ENCODE assay signal across 9 cellular contexts in genomic region chr7:102044984-102045673, GRCh38.
DNase-seq lines count a peak whose midpoint lies in the region; ATAC-seq and TF ChIP-seq lines count a peak whose summit lies in the region.
"Had no signal": no experiment of that assay in that cellular context is flagged by ENCODE, and none has a peak within 500 bp of the region (broad histone marks: within the 10 kb centered on the region; RNA-seq: fewer than 3 reads in every experiment).

No MANE protein-coding gene starts in this region.

- H3K4me3 Mint-ChIP-seq in glutamatergic neuron (ENCODE audit: unreplicated experiment), result no peak overlapping the region
- no peak overlapping the region for H3K4me3 Mint-ChIP-seq in activated CD4-positive, alpha-beta T cell treated with anti-CD3 and anti-CD28 coated beads for 36 hours
- H3K4me3 Mint-ChIP-seq: activated naive CD4-positive, alpha-beta T cell treated with anti-CD3 and anti-CD28 coated beads, Interleukin-2, amount 50 U/mL, for 24 hours had no signal

- no peak for ATAC-seq in HG03460 (IDR thresholded peaks at IDR 0.05; ENCODE audit: unreplicated experiment)
- ATAC-seq in activated CD4-positive, alpha-beta T cell treated with anti-CD3 and anti-CD28 coated beads for 36 hours, result no peak

- no peaks in the 10 kb centered on the region for H3K36me3 Mint-ChIP-seq in glutamatergic neuron (ENCODE audit: unreplicated experiment)
- no peaks in the 10 kb centered on the region for H3K36me3 Mint-ChIP-seq in activated CD4-positive, alpha-beta T cell treated with anti-CD3 and anti-CD28 coated beads for 36 hours (ENCODE audit: low read depth)

- intact Hi-C loops in activated CD4-positive, alpha-beta T cell treated with anti-CD3 and anti-CD28 coated beads for 36 hours (cut with DNase I, micrococcal nuclease), result no loop called here

- peaks cover 4% of the 10 kb centered on the region for H3K27me3 Mint-ChIP-seq in glutamatergic neuron (ENCODE audit: unreplicated experiment)
- no peaks in the 10 kb centered on the region for H3K27me3 Mint-ChIP-seq in activated CD4-positive, alpha-beta T cell treated with anti-CD3 and anti-CD28 coated beads for 36 hours
- H3K27me3 Mint-ChIP-seq: activated naive CD4-positive, alpha-beta T cell treated with anti-CD3 and anti-CD28 coated beads, Interleukin-2, amount 50 U/mL, for 24 hours had no signal

- CTCF ChIA-PET in activated CD4-positive, alpha-beta T cell treated with anti-CD3 and anti-CD28 coated beads for 36 hours (lab: Charles Lee), result no interaction called here

- peaks cover 12% of the 10 kb centered on the region for H3K4me1 Mint-ChIP-seq in glutamatergic neuron (ENCODE audit: low read depth, unreplicated experiment)
- H3K4me1 Mint-ChIP-seq in activated CD4-positive, alpha-beta T cell treated with anti-CD3 and anti-CD28 coated beads for 36 hours, result peaks cover 12% of the 10 kb centered on the region

- H3K27ac Mint-ChIP-seq in glutamatergic neuron (ENCODE audit: unreplicated experiment), result no peak overlapping the region
- H3K27ac Mint-ChIP-seq in activated CD4-positive, alpha-beta T cell treated with anti-CD3 and anti-CD28 coated beads for 36 hours, result no peak overlapping the region
- H3K27ac Mint-ChIP-seq: activated naive CD4-positive, alpha-beta T cell treated with anti-CD3 and anti-CD28 coated beads, Interleukin-2, amount 50 U/mL, for 24 hours had no signal

- no peaks in the 10 kb centered on the region for H3K36me3 ChIP-seq in brain microvascular endothelial cell (replicated peaks)

- POLR2A ChIA-PET in activated CD4-positive, alpha-beta T cell treated with anti-CD3 and anti-CD28 coated beads for 36 hours (lab: Charles Lee), result no interaction called here

- no peaks in the 10 kb centered on the region for H3K27me3 ChIP-seq in brain microvascular endothelial cell (replicated peaks)

- TF ChIP-seq CTCF in brain microvascular endothelial cell (IDR thresholded peaks at IDR 0.05; ENCODE audit: low read depth, low read length, missing control alignments), result no peak
- TF ChIP-seq CTCF in glutamatergic neuron (IDR thresholded peaks at IDR 0.05; ENCODE audit: partially characterized antibody, unreplicated experiment), result no peak

- in situ Hi-C loops in brain microvascular endothelial cell (cut with HindIII; ENCODE audit: low pct_ligation_motif_present, low sequenced_read_pairs), result no loop called here

- no peak overlapping the region for H3K4me3 ChIP-seq in brain microvascular endothelial cell (ENCODE audit: low read depth, low read length)

- H3K27ac ChIP-seq in brain microvascular endothelial cell, result no peak overlapping the region

- peak in 11 of 14 donors; percentile 8 to 62 (median 23) for DNase-seq in C1 segment of cervical spinal cord (lab: John Stamatoyannopoulos, UW)
- peak; percentile 42 for DNase-seq in NCI-H146 (lab: John Stamatoyannopoulos, UW)
- DNase-seq in brain microvascular endothelial cell, result peak; percentile 67
- DNase-seq in midbrain (lab: John Stamatoyannopoulos, UW), result peak; percentile 52
- DNase-seq in glutamatergic neuron, result no peak
- DNase-seq in activated CD4-positive, alpha-beta T cell treated with anti-CD3 and anti-CD28 coated beads for 36 hours, result no peak
- DNase-seq in stimulated activated CD8-positive, alpha-beta memory T cell treated with anti-CD3 and anti-CD28 coated beads, Interleukin-4, amount 100 ng/mL, for 48 hours, result no peak

- H3K9me3 Mint-ChIP-seq in glutamatergic neuron (ENCODE audit: unreplicated experiment), result peaks cover 5% of the 10 kb centered on the region
- no peaks in the 10 kb centered on the region for H3K9me3 Mint-ChIP-seq in activated CD4-positive, alpha-beta T cell treated with anti-CD3 and anti-CD28 coated beads for 36 hours (ENCODE audit: low read depth)
- H3K9me3 Mint-ChIP-seq: activated naive CD4-positive, alpha-beta T cell treated with anti-CD3 and anti-CD28 coated beads, Interleukin-2, amount 50 U/mL, for 24 hours had no signal

Comparison
In these comparisons a context has a peak if more than half of its experiments do, and no peak if none do; other contexts are left out.
1. DNase-seq: peak in C1 segment of cervical spinal cord (11 of 14), NCI-H146 (single experiment), brain microvascular endothelial cell (single experiment) and midbrain (single experiment); none in glutamatergic neuron (single experiment), activated CD4-positive, alpha-beta T cell treated with anti-CD3 and anti-CD28 coated beads for 36 hours (single experiment) and stimulated activated CD8-positive, alpha-beta memory T cell treated with anti-CD3 and anti-CD28 coated beads, Interleukin-4, amount 100 ng/mL, for 48 hours (single experiment).